ENCODE assay signal across 27 cellular contexts in the genomic region with DNA sequence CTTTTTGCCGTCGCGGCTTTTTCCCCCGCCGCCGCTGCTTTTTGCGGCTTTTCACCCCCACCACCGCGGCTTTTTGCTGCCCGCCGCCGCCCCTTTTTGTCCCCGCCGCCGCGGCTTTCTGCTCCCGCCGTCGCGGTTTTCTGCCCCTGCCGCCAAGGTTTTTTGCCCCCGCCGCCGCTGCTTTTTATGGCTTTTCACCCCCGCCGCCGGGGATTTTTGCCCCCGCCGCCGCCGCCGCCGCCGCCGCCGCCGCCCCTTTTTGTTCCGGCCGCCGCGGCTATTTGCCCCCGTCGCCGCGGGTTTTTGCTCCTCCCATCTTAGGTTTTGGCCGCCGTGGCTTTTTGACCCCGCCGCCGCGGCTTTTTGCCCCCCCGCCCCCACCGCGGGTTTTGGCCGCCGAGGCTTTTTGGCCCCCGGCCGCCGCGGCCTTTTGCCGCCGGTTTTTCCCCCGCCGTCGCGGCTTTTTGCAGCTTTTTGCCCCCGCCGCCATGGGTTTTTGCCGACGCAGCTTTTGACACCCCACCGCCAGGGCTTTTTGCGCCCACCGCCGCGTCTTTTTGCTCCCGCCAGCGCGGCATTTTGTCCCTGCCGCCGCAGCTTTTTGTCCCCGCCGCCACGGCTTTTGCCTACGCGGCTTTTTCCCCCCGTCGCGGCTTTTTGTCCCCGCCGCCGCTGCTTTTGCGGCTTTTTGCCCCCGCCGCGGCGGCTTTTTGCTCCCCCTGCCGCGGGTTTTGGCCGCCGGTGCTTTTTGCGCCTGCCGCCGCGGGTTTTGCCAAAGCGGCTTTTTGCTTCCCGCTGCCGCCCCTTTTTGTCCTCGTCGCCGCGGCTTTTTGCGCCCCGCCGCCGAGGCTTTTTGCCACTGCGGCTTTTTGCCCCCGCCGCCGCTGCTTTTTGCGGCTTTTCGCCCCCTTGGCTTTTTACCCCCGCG.
A peak's percentile ranks its signal among the peaks of the same experiment; 100 is the strongest.
DNase-seq lines count a peak whose midpoint lies in the region; ATAC-seq, FAIRE-seq and TF ChIP-seq lines count a peak whose summit lies in the region.
"Had no signal": no experiment of that assay in that cellular context is flagged by ENCODE, and none has a peak within 500 bp of the region (broad histone marks: within the 10 kb centered on the region; RNA-seq: fewer than 3 reads in every experiment).

No MANE protein-coding gene starts in this region.

- WGBS in hepatocyte (ENCODE audit: low lambda C conversion rate, missing lambda C conversion rate), result 95% methylated on average over 17 of the region's 123 CpGs

- no peaks in the 10 kb centered on the region for H3K9me2 ChIP-seq in hepatocyte (replicated peaks; ENCODE audit: insufficient read depth)

- H3K27ac ChIP-seq in BLaER1 (no peak overlapping the region), kidney (ENCODE audit: low read depth in 2 of 2, low read length in 2 of 2) (no peak overlapping the region), upper lobe of right lung (no peak overlapping the region), hepatocyte (no peak overlapping the region)
- H3K27ac ChIP-seq: GM23248, PC-9 had no signal

- H3K4me3 ChIP-seq in BLaER1 (0 out of 2 replicates have a peak overlapping the region, but pooled peaks have one; percentile 22), kidney (ENCODE audit: low read length in 2 of 2) (no peak overlapping the region), upper lobe of right lung (no peak overlapping the region), hepatocyte (no peak overlapping the region)
- H3K4me3 ChIP-seq: GM23248, MG63, PC-9 had no signal

- intact Hi-C loops in kidney (cut with DNase I) (no loop called here), upper lobe of right lung (cut with DNase I) (no loop called here)

- H3K9me3 ChIP-seq in BLaER1, result peaks cover 30% of the 10 kb centered on the region
- H3K9me3 ChIP-seq in kidney (ENCODE audit: control insufficient read depth in 1 of 2, low read length in 2 of 2), result no peaks in the 10 kb centered on the region
- no peaks in the 10 kb centered on the region for H3K9me3 ChIP-seq in upper lobe of right lung
- no peaks in the 10 kb centered on the region for H3K9me3 ChIP-seq in hepatocyte (ENCODE audit: low read depth)
- H3K9me3 ChIP-seq: MG63 had no signal

- H3K4me2 ChIP-seq in BLaER1 (no peak overlapping the region), hepatocyte (no peak overlapping the region)
- H3K4me2 ChIP-seq: PC-9 had no signal

- no peaks in the 10 kb centered on the region for H3K79me2 ChIP-seq in hepatocyte

- no peaks in the 10 kb centered on the region for H3K4me1 ChIP-seq in BLaER1
- H3K4me1 ChIP-seq in kidney (ENCODE audit: control insufficient read depth in 1 of 2, insufficient read depth in 1 of 2, low read depth in 1 of 2, low read length in 2 of 2), result no peaks in the 10 kb centered on the region
- no peaks in the 10 kb centered on the region for H3K4me1 ChIP-seq in upper lobe of right lung
- H3K4me1 ChIP-seq in hepatocyte (ENCODE audit: insufficient read depth), result no peaks in the 10 kb centered on the region

- H2AFZ ChIP-seq in hepatocyte, result no peak overlapping the region
- H2AFZ ChIP-seq: GM23248, PC-9 had no signal

- H4K20me1 ChIP-seq in BLaER1, result no peaks in the 10 kb centered on the region
- H4K20me1 ChIP-seq in hepatocyte (ENCODE audit: insufficient read depth, poor library complexity, severe bottlenecking), result no peaks in the 10 kb centered on the region

- H3K36me3 ChIP-seq in BLaER1 (no peaks in the 10 kb centered on the region), kidney (ENCODE audit: control insufficient read depth in 1 of 2, insufficient read depth in 2 of 2, low read length in 2 of 2) (no peaks in the 10 kb centered on the region), upper lobe of right lung (no peaks in the 10 kb centered on the region), hepatocyte (replicated peaks; ENCODE audit: insufficient read depth, low read depth) (no peaks in the 10 kb centered on the region)
- H3K36me3 ChIP-seq: MG63 had no signal

- H3K27me3 ChIP-seq in BLaER1 (no peaks in the 10 kb centered on the region), upper lobe of right lung (peaks cover 4% of the 10 kb centered on the region), hepatocyte (no peaks in the 10 kb centered on the region)
- H3K27me3 ChIP-seq: MG63 had no signal

- no peak for ATAC-seq in upper lobe of right lung
- no peak for ATAC-seq in GM19395 (IDR thresholded peaks at IDR 0.05; ENCODE audit: unreplicated experiment)

- peak; percentile 4 for DNase-seq in GM20000 (ENCODE audit: low spot score)
- DNase-seq in kidney, result peak; percentile 51
- peak; percentile 22 for DNase-seq in upper lobe of right lung
- DNase-seq in hepatocyte (ENCODE audit: low spot score), result no peak
- DNase-seq in Kasumi-1 (lab: John Stamatoyannopoulos, UW), result no peak
- DNase-seq: AML-193; C1 segment of cervical spinal cord; COR-L47; GDM1; GM23248; H9; KBM-7; MG63; NCI-H2029; NCI-H446; NCI-H524 treated with DMSO at 0.1 percent for 48 hours; NCI-H82; NK-92 treated with Interleukin-12 subunit alpha and Interleukin-12 subunit beta, amount 100 ng/mL, for 24 hours; PC-9; RPMI8226; SHP77 treated with DMSO at 0.1 percent for 48 hours; SW 1271 had no signal

- FAIRE-seq in kidney (lab: Jason Lieb, UNC), result no peak
- FAIRE-seq: A204.1, GM12892, GM19239 had no signal

- H3K9ac ChIP-seq in BLaER1 (no peak overlapping the region), kidney (ENCODE audit: low read length in 2 of 2) (no peak overlapping the region)
- H3K9ac ChIP-seq: GM23248 had no signal

- TF ChIP-seq CTCF in GM20000 (IDR thresholded peaks at IDR 0.05; ENCODE audit: extremely low read depth, missing control alignments), result no peak
- TF ChIP-seq CTCF in kidney (IDR thresholded peaks at IDR 0.05; ENCODE audit: borderline replicate concordance, extremely low read depth, insufficient read depth), result no peak
- TF ChIP-seq CTCF in upper lobe of right lung (IDR thresholded peaks at IDR 0.05), result no peak
- no peak for TF ChIP-seq CTCF in hepatocyte (IDR thresholded peaks at IDR 0.05; ENCODE audit: poor library complexity)

Comparison
In these comparisons a context has a peak if more than half of its experiments do, and no peak if none do; other contexts are left out.
1. DNase-seq: peak in GM20000 (single experiment), kidney (single experiment) and upper lobe of right lung (single experiment); none in hepatocyte (single experiment) and Kasumi-1 (0 of 2).